In the genomic region with DNA sequence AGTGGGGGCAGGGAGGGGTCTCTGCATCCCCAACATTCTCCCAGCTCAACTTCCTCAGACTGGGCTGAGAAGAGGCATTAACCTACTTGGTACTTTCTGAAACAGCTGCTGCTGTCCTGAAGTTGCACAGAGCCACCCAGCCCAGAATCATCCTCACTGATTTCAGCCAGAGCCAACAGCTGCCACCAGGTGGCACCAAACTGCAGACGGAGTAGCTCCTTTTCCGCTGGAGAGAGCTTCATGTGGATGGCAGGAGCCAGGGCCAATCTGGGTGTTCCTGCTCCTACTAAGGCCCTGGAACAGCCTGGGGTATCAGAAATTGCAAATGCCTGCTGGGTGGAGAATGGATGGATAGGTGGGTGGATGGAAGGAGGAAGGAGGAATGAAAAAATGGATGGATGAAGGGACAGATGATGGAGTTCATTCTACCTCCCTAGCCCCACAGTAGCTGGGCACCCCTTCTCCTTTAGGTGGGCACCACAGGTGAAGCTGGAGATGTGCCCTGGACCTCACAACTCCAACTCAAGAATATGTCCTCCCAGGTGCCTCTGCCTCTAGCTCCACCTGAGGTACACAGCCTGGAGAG, we compare ENCODE assay signal across 8 cellular contexts. TPM values are rescaled to one million over a fixed set of nuclear protein-coding genes. Genes with fewer than 3 reads are reported as not detected.
A peak's percentile ranks its signal among the peaks of the same experiment; 100 is the strongest.
DNase-seq lines count a peak whose midpoint lies in the region; ATAC-seq and TF ChIP-seq lines count a peak whose summit lies in the region.

No MANE protein-coding gene starts in this region.

- H3K36me3 ChIP-seq in Karpas-422 (ENCODE audit: insufficient read depth, low read length) (no peaks in the 10 kb centered on the region), psoas muscle (ENCODE audit: insufficient read depth in 1 of 2, low read depth in 1 of 2) (no peaks in the 10 kb centered on the region), vagina (no peaks in the 10 kb centered on the region)

- H3K4me2 ChIP-seq in Karpas-422 (ENCODE audit: low read depth, low read length, poor library complexity, severe bottlenecking) = no peak overlapping the region

- H3K79me2 ChIP-seq in Karpas-422 (ENCODE audit: low read length) = no peaks in the 10 kb centered on the region

- no peaks in the 10 kb centered on the region for H3K9me2 ChIP-seq in Karpas-422 (replicated peaks; ENCODE audit: insufficient read depth, low read length)

- no peaks in the 10 kb centered on the region for H4K20me1 ChIP-seq in Karpas-422 (ENCODE audit: insufficient read depth, low read depth, low read length)

- intact Hi-C loops in Right ventricle myocardium inferior (cut with DNase I) (loop anchor here (1.0 kb wide), 1 partner anchor 112 kb away; no protein-coding TSS in a partner anchor), cardiac septum (cut with DNase I) (loop anchor here (2.0 kb wide), 2 partner anchors 105 to 111 kb away; no protein-coding TSS in a partner anchor), head of caudate nucleus (cut with DNase I) (loop anchor here (5.0 kb wide), 1 partner anchor 105 kb away; no protein-coding TSS in a partner anchor), psoas muscle (cut with DNase I) (loop anchor here (2.0 to 10.0 kb wide), 3 partner anchors 110 to 423 kb away; no protein-coding TSS in a partner anchor), vagina (cut with DNase I) (loop anchor here (5.0 kb wide), 1 partner anchor 105 kb away; no protein-coding TSS in a partner anchor)

- WGBS in psoas muscle, 3 donors = 0 to 3% (median 2%) methylated on average over 2 of the region's 2 CpGs

- TF ChIP-seq POLR2A in vagina (IDR thresholded peaks at IDR 0.05) = no peak

- H3K27me3 ChIP-seq in Karpas-422 (ENCODE audit: low read length) (no peaks in the 10 kb centered on the region), psoas muscle (ENCODE audit: insufficient read depth in 3 of 3, low read length in 2 of 3) (peaks cover 0 to 7% (median 2%) of the 10 kb centered on the region in 3 donors), vagina (no peaks in the 10 kb centered on the region)

- H3K4me3 ChIP-seq in Karpas-422 (ENCODE audit: low read length) (no peak overlapping the region), psoas muscle (no peak overlapping the region), vagina (no peak overlapping the region)

- H3K9me3 ChIP-seq in Karpas-422 (ENCODE audit: low read length) (no peaks in the 10 kb centered on the region), psoas muscle (no peaks in the 10 kb centered on the region), vagina (no peaks in the 10 kb centered on the region)

- no peak overlapping the region for H2AFZ ChIP-seq in Karpas-422 (ENCODE audit: low read length)

- DNase-seq in Right ventricle myocardium inferior (ENCODE audit: missing footprints) (peak; percentile 81), cardiac septum (ENCODE audit: low spot score) (no peak), Karpas-422 (peak; percentile 90), SKM-1 (lab: John Stamatoyannopoulos, UW; ENCODE audit: unreplicated experiment) (peak; percentile 40), head of caudate nucleus (peak; percentile 65 to 93 (median 86)), psoas muscle (peak; percentile 73 to 84), vagina (ENCODE audit: extremely low spot score in 2 of 2) (no peak)
- peak; percentile 61 for DNase-seq in activated naive CD4-positive, alpha-beta T cell treated with anti-CD3 and anti-CD28 coated beads, Interleukin-2, amount 50 U/mL, for 16 hours

- no peak overlapping the region for H3K27ac ChIP-seq in Karpas-422 (ENCODE audit: low read length)
- no peak overlapping the region for H3K27ac ChIP-seq in psoas muscle
- H3K27ac ChIP-seq in vagina = no peak overlapping the region

- no peak overlapping the region for H3K9ac ChIP-seq in Karpas-422 (ENCODE audit: low read length)

- ATAC-seq in Right ventricle myocardium inferior (peak; percentile 61), psoas muscle (peak; percentile 83 to 94 (median 88))

- TF ChIP-seq CTCF in psoas muscle (IDR thresholded peaks at IDR 0.05) (peak; percentile 80), vagina (IDR thresholded peaks at IDR 0.05) (peak; percentile 40 to 79 (median 63))

- H3K4me1 ChIP-seq in Karpas-422 (ENCODE audit: low read length) = no peaks in the 10 kb centered on the region
- no peaks in the 10 kb centered on the region for H3K4me1 ChIP-seq in psoas muscle
- H3K4me1 ChIP-seq in vagina = no peaks in the 10 kb centered on the region

RNA-seq across cellular contexts. Expression of a gene that starts 11.8 kb away (rescaled TPM):
- not detected for total RNA-seq in Right ventricle myocardium inferior
- total RNA-seq in cardiac septum = not detected
- total RNA-seq in Karpas-422 (2014; rRNA removed; shearing (Covaris generic); ENCODE audit: low replicate concordance) = not detected in 2 replicates
- not detected for total RNA-seq in psoas muscle
- polyA plus RNA-seq in psoas muscle = under 1 TPM in 1 of 3 donors, not detected in 2; 0.04 TPM
- not detected for total RNA-seq in vagina

Comparison
In these comparisons a context has a peak if more than half of its experiments do, and no peak if none do; other contexts are left out.
1. DNase-seq: peak in Right ventricle myocardium inferior (single experiment), Karpas-422 (single experiment), SKM-1 (single experiment), activated naive CD4-positive, alpha-beta T cell treated with anti-CD3 and anti-CD28 coated beads, Interleukin-2, amount 50 U/mL, for 16 hours (single experiment), head of caudate nucleus (42 of 42) and psoas muscle (2 of 2); none in cardiac septum (single experiment) and vagina (0 of 2).